8 cellular contexts compared by ENCODE assay signal in genomic region chr5:53095931-53096525, GRCh38. TPM values are rescaled to one million over a fixed set of nuclear protein-coding genes. Genes with fewer than 3 reads are reported as not detected.
DNase-seq lines count a peak whose midpoint lies in the region; ATAC-seq and TF ChIP-seq lines count a peak whose summit lies in the region.

No MANE protein-coding gene starts in this region.

- CTCF ChIA-PET in PC-9 (lab: Charles Lee): no interaction called here

- H3K9me3 ChIP-seq in PC-9 (ENCODE audit: insufficient read depth, low read depth) (no peaks in the 10 kb centered on the region), transverse colon (no peaks in the 10 kb centered on the region)

- H3K36me3 ChIP-seq in PC-9 (ENCODE audit: low read depth) (peaks cover 15% of the 10 kb centered on the region), transverse colon (peaks cover 0 to 31% (median 7%) of the 10 kb centered on the region in 4 donors)

- peak overlapping the region; percentile 83 for H3K27ac Mint-ChIP-seq in activated T-cell treated with anti-CD3 and anti-CD28 coated beads, Interleukin-2, amount 50 U/mL, for 72 hours

- no peaks in the 10 kb centered on the region for H3K27me3 Mint-ChIP-seq in activated T-cell treated with anti-CD3 and anti-CD28 coated beads, Interleukin-2, amount 50 U/mL, for 72 hours (ENCODE audit: low read depth)

- no peaks in the 10 kb centered on the region for H3K79me2 ChIP-seq in PC-9 (ENCODE audit: low read depth)

- intact Hi-C loops in PC-9 (cut with micrococcal nuclease; ENCODE audit: unreplicated experiment) (loop anchor here (1.0 to 5.0 kb wide), 3 partner anchors 148 to 309 kb away; partner anchors contain the start of genes ITGA1 and PELO), transverse colon (cut with DNase I; ENCODE audit: low total_unique reads) (no loop called here)

- DNase-seq in PC-9 (peak; percentile 49 to 50), fibroblast of peridontal ligament (ENCODE audit: extremely low read depth) (peak; percentile 85), occipital lobe (lab: John Stamatoyannopoulos, UW) (peak; percentile 50), transverse colon (peak; percentile 73)
- peak; percentile 58 to 70 for DNase-seq in activated T-cell treated with anti-CD3 and anti-CD28 coated beads, Interleukin-2, amount 50 U/mL, for 72 hours

- peaks cover 4% of the 10 kb centered on the region; the same call in 1 of the 2 replicates for H3K4me1 ChIP-seq in PC-9 (replicated peaks; ENCODE audit: insufficient read depth)
- no peaks in the 10 kb centered on the region for H3K4me1 ChIP-seq in transverse colon

- peak; percentile 62 for ATAC-seq in GM19025 (IDR thresholded peaks at IDR 0.05; ENCODE audit: low read depth, unreplicated experiment)
- peak; percentile 77 for ATAC-seq in HG03457 (IDR thresholded peaks at IDR 0.05; ENCODE audit: unreplicated experiment)
- ATAC-seq in activated T-cell treated with anti-CD3 and anti-CD28 coated beads, Interleukin-2, amount 50 U/mL, for 72 hours (replicated peaks in 1 of 2): peak; percentile 53 to 64

- H3F3A ChIP-seq in PC-9 (ENCODE audit: insufficient read depth, low read depth): peaks cover 23% of the 10 kb centered on the region; the same call in 1 of the 2 replicates

- H4K20me1 ChIP-seq in PC-9 (ENCODE audit: insufficient read depth): no peaks in the 10 kb centered on the region

- TF ChIP-seq CTCF in C4-2B (conservative IDR thresholded peaks at IDR 0.05) (peak; percentile 92), PC-9 (conservative IDR thresholded peaks at IDR 0.05) (peak; percentile 90), transverse colon (IDR thresholded peaks at IDR 0.05) (peak; percentile 80 to 92 (median 86))

- TF ChIP-seq EP300 in transverse colon (IDR thresholded peaks at IDR 0.05; ENCODE audit: low read depth): no peak

- POLR2A ChIA-PET in PC-9 (lab: Charles Lee; ENCODE audit: unreplicated experiment): no interaction called here

- in situ Hi-C loops in transverse colon (cut with MboI; ENCODE audit: low pct_ligation_motif_present in 1 of 4, low pct_unique_long_range_greater_than_20kb in 1 of 4, low sequenced_read_pairs in 3 of 4): loop anchor here (5.0 to 25.0 kb wide), 5 partner anchors 141 to 309 kb away; partner anchors contain the start of genes ITGA1 (in 1 of the 4) and PELO (in 1 of the 4)

- peaks cover 4 to 5% of the 10 kb centered on the region in 2 donors for H3K36me3 Mint-ChIP-seq in activated T-cell treated with anti-CD3 and anti-CD28 coated beads, Interleukin-2, amount 50 U/mL, for 72 hours (ENCODE audit: insufficient read depth in 2 of 2)

- no peaks in the 10 kb centered on the region for H3K9me2 ChIP-seq in PC-9 (ENCODE audit: insufficient read depth)

- no peak overlapping the region for H3K27ac ChIP-seq in C4-2B
- H3K27ac ChIP-seq in PC-9: no peak overlapping the region
- H3K27ac ChIP-seq in transverse colon: no peak overlapping the region

- no peak overlapping the region for H3K4me2 ChIP-seq in PC-9

- H3K4me1 Mint-ChIP-seq in activated T-cell treated with anti-CD3 and anti-CD28 coated beads, Interleukin-2, amount 50 U/mL, for 72 hours (ENCODE audit: low read depth): peaks cover 20% of the 10 kb centered on the region

- H3K4me3 Mint-ChIP-seq in activated T-cell treated with anti-CD3 and anti-CD28 coated beads, Interleukin-2, amount 50 U/mL, for 72 hours: no peak overlapping the region

- H3K27me3 ChIP-seq in PC-9 (ENCODE audit: insufficient read depth, low read depth): no peaks in the 10 kb centered on the region
- H3K27me3 ChIP-seq in transverse colon: no peaks in the 10 kb centered on the region

- H3K4me3 ChIP-seq in PC-9 (no peak overlapping the region), transverse colon (no peak overlapping the region)

- TF ChIP-seq POLR2A in transverse colon (IDR thresholded peaks at IDR 0.05): no peak

- no peak overlapping the region for H2AFZ ChIP-seq in PC-9

- BruUV-seq in PC-9 (replicated peaks; lab: Mats Ljungman, UMichigan): no TSS peak

- 18 to 24% methylated on average over 3 of the region's 3 CpGs for WGBS in transverse colon (ENCODE audit: low coverage in 1 of 2), 2 donors

- no peaks in the 10 kb centered on the region for H3K9me3 Mint-ChIP-seq in activated T-cell treated with anti-CD3 and anti-CD28 coated beads, Interleukin-2, amount 50 U/mL, for 72 hours

RNA-seq across cellular contexts. Expression of gene MOCS2, which starts 13.5 kb away (rescaled TPM):
- total RNA-seq in PC-9 (2021): 23.6 and 24.4 TPM in 2 replicates
- total RNA-seq in activated T-cell treated with anti-CD3 and anti-CD28 coated beads, Interleukin-2, amount 50 U/mL, for 72 hours: 10 to 100 TPM; 19.0 to 20.4 TPM
- total RNA-seq in occipital lobe: 43.5 TPM
- total RNA-seq in transverse colon: 10 to 100 TPM in 3 of 4 donors, 1 to 10 TPM in 1; 7.0 to 36.8 (median 23.5) TPM
